In genomic region chr6:37155394-37156312, GRCh38 we compare ENCODE assay signal across 8 cellular contexts. TPM values are rescaled to one million over a fixed set of nuclear protein-coding genes. Genes with fewer than 3 reads are reported as not detected.
DNase-seq lines count a peak whose midpoint lies in the region; ATAC-seq, FAIRE-seq and TF ChIP-seq lines count a peak whose summit lies in the region.

No MANE protein-coding gene starts in this region.

- in situ Hi-C loops in ACHN (cut with HindIII; ENCODE audit: low pct_ligation_motif_present, low pct_unique_long_range_greater_than_20kb, low sequenced_read_pairs) = no loop called here

- peak; percentile 66 for DNase-seq in NCI-H526 treated with DMSO at 0.1 percent for 48 hours (lab: John Stamatoyannopoulos, UW)
- DNase-seq in hippocampal formation (lab: John Stamatoyannopoulos, UW) = no peak
- no peak for DNase-seq in BE2C
- DNase-seq in ACHN = no peak
- no peak for DNase-seq in RCC 7860 (ENCODE audit: low spot score)

- H3K4me3 ChIP-seq in BE2C (ENCODE audit: low read depth, low read length) = no peak overlapping the region

- no peak for TF ChIP-seq CTCF in BE2C (IDR thresholded peaks at IDR 0.05; ENCODE audit: low read depth, low read length)

- FAIRE-seq in RCC 7860 (lab: Jason Lieb, UNC) = no peak

- TF ChIP-seq POLR2A in GM15510 (IDR thresholded peaks at IDR 0.05; ENCODE audit: borderline replicate concordance, extremely low read depth, insufficient read length) = peak; percentile 29

- peaks cover 11% of the 10 kb centered on the region for H3K4me1 ChIP-seq in BE2C

- H3K36me3 ChIP-seq in BE2C = no peaks in the 10 kb centered on the region

- no peaks in the 10 kb centered on the region for H3K9me3 ChIP-seq in BE2C

- no peaks in the 10 kb centered on the region for H3K27me3 ChIP-seq in BE2C

- ATAC-seq in GM21737 (IDR thresholded peaks at IDR 0.05; ENCODE audit: unreplicated experiment) (peak; percentile 89), esophagus mucosa (peak; percentile 59)

RNA-seq across cellular contexts. Expression of gene PIM1, which starts 14.3 kb away (rescaled TPM):
- total RNA-seq in esophagus mucosa = 194 TPM
- polyA plus RNA-seq in BE2C (2012; ENCODE audit: insufficient read depth, insufficient read length, low read depth) = 64.9 TPM
